Comparison of ENCODE assay signal across 8 cellular contexts in genomic region chr2:37394986-37395555, GRCh38. TPM values are rescaled to one million over a fixed set of nuclear protein-coding genes. Genes with fewer than 3 reads are reported as not detected.
"Had no signal": no experiment of that assay in that cellular context is flagged by ENCODE, and none has a peak within 500 bp of the region (broad histone marks: within the 10 kb centered on the region; RNA-seq: fewer than 3 reads in every experiment).

No MANE protein-coding gene starts in this region.

- H3K79me2 ChIP-seq: hepatocyte had no signal

- H2AFZ ChIP-seq: hepatocyte had no signal

- H3K4me1 ChIP-seq: body of pancreas had no signal

- H3K4me2 ChIP-seq: hepatocyte had no signal

- H3K4me3 ChIP-seq: body of pancreas, hepatocyte, left lung, lung, spleen, thoracic aorta, vagina had no signal

- H3K36me3 ChIP-seq: left lung, spleen, thoracic aorta, vagina had no signal

- H3K27me3 ChIP-seq: body of pancreas, hepatocyte, left lung, spleen, vagina had no signal

- H3K27ac ChIP-seq: body of pancreas, hepatocyte, left lung, spleen, thoracic aorta, vagina had no signal

- H3K9me3 ChIP-seq: body of pancreas, left lung, spleen, thoracic aorta, vagina had no signal

RNA-seq across cellular contexts. Expression of gene QPCT, which starts 50.6 kb away (rescaled TPM):
- total RNA-seq: osteocyte had no signal
